Comparison of ENCODE assay signal across 9 cellular contexts in genomic region chr6:30770164-30770563, GRCh38. TPM values are rescaled to one million over a fixed set of nuclear protein-coding genes. Genes with fewer than 3 reads are reported as not detected.
DNase-seq lines count a peak whose midpoint lies in the region; ATAC-seq and TF ChIP-seq lines count a peak whose summit lies in the region.
"Had no signal": no experiment of that assay in that cellular context is flagged by ENCODE, and none has a peak within 500 bp of the region (broad histone marks: within the 10 kb centered on the region; RNA-seq: fewer than 3 reads in every experiment).

No MANE protein-coding gene starts in this region.

- WGBS in hepatocyte (ENCODE audit: low lambda C conversion rate, missing lambda C conversion rate): 72% methylated on average over 2 of the region's 2 CpGs
- WGBS in stomach, 5 donors: 77 to 91% (median 86%) methylated on average over 2 of the region's 2 CpGs

- no peaks in the 10 kb centered on the region for H3K9me3 ChIP-seq in hepatocyte (ENCODE audit: low read depth)
- no peaks in the 10 kb centered on the region for H3K9me3 ChIP-seq in stomach

- DNase-seq in activated naive CD4-positive, alpha-beta T cell treated with anti-CD3 and anti-CD28 coated beads for 36 hours: no peak
- no peak for DNase-seq in activated naive CD4-positive, alpha-beta T cell treated with Interleukin-2 at 50 U/mL for 16 hours
- DNase-seq in hepatocyte (ENCODE audit: low spot score) (no peak), stomach (no peak), substantia nigra (lab: John Stamatoyannopoulos, UW) (no peak), NCI-H69 (lab: John Stamatoyannopoulos, UW) (no peak), RKO (ENCODE audit: low spot score) (no peak)

- no peak for TF ChIP-seq POLR2A in stomach (IDR thresholded peaks at IDR 0.05)

- peak overlapping the region; percentile 99 for H3K27ac ChIP-seq in hepatocyte
- peak overlapping the region in 3 of 5 donors; percentile 71 to 80 (median 80) for H3K27ac ChIP-seq in stomach
- H3K27ac ChIP-seq in substantia nigra (ENCODE audit: low read depth, low read length, poor library complexity, severe bottlenecking): no peak overlapping the region
- H3K27ac ChIP-seq: WERI-Rb-1 had no signal

- H3K27me3 Mint-ChIP-seq in activated naive CD4-positive, alpha-beta T cell treated with anti-CD3 and anti-CD28 coated beads for 36 hours (ENCODE audit: low read depth): no peaks in the 10 kb centered on the region
- H3K27me3 Mint-ChIP-seq in activated T-helper 17 cell treated with anti-CD3 and anti-CD28 coated beads, Interleukin-2, amount 50 U/mL, for 72 hours: no peaks in the 10 kb centered on the region

- peaks cover 72% of the 10 kb centered on the region for H3K4me1 Mint-ChIP-seq in activated naive CD4-positive, alpha-beta T cell treated with anti-CD3 and anti-CD28 coated beads for 36 hours (ENCODE audit: low read depth)
- H3K4me1 Mint-ChIP-seq in activated T-helper 17 cell treated with anti-CD3 and anti-CD28 coated beads, Interleukin-2, amount 50 U/mL, for 72 hours: peaks cover 57% of the 10 kb centered on the region

- H3K4me3 Mint-ChIP-seq in activated naive CD4-positive, alpha-beta T cell treated with anti-CD3 and anti-CD28 coated beads for 36 hours: no peak overlapping the region
- H3K4me3 Mint-ChIP-seq in activated T-helper 17 cell treated with anti-CD3 and anti-CD28 coated beads, Interleukin-2, amount 50 U/mL, for 72 hours: peak overlapping the region; percentile 78

- peak; percentile 66 for ATAC-seq in activated T-helper 17 cell treated with anti-CD3 and anti-CD28 coated beads, Interleukin-2, amount 50 U/mL, for 72 hours (replicated peaks)

- peak overlapping the region; percentile 20 for H2AFZ ChIP-seq in hepatocyte

- H3K36me3 ChIP-seq in hepatocyte (replicated peaks; ENCODE audit: insufficient read depth, low read depth) (no peaks in the 10 kb centered on the region), stomach (no peaks in the 10 kb centered on the region)
- H3K36me3 ChIP-seq: WERI-Rb-1 had no signal

- H3K9me3 Mint-ChIP-seq in activated naive CD4-positive, alpha-beta T cell treated with anti-CD3 and anti-CD28 coated beads for 36 hours: peaks cover 2% of the 10 kb centered on the region
- H3K9me3 Mint-ChIP-seq in activated T-helper 17 cell treated with anti-CD3 and anti-CD28 coated beads, Interleukin-2, amount 50 U/mL, for 72 hours: peaks cover 3% of the 10 kb centered on the region

- H3K36me3 Mint-ChIP-seq in activated naive CD4-positive, alpha-beta T cell treated with anti-CD3 and anti-CD28 coated beads for 36 hours (ENCODE audit: low read depth): no peaks in the 10 kb centered on the region
- H3K36me3 Mint-ChIP-seq in activated T-helper 17 cell treated with anti-CD3 and anti-CD28 coated beads, Interleukin-2, amount 50 U/mL, for 72 hours (ENCODE audit: low read depth): peaks cover 19% of the 10 kb centered on the region

- no peaks in the 10 kb centered on the region for H3K79me2 ChIP-seq in hepatocyte

- no peaks in the 10 kb centered on the region for H4K20me1 ChIP-seq in hepatocyte (ENCODE audit: insufficient read depth, poor library complexity, severe bottlenecking)

- no peak for TF ChIP-seq EP300 in stomach (IDR thresholded peaks at IDR 0.05)

- H3K4me1 ChIP-seq in hepatocyte (ENCODE audit: insufficient read depth): peaks cover 22% of the 10 kb centered on the region
- H3K4me1 ChIP-seq in stomach: peaks cover 16 to 29% (median 23%) of the 10 kb centered on the region in 4 donors

- H3K4me3 ChIP-seq in hepatocyte (no peak overlapping the region), stomach (no peak overlapping the region)

- H3K27me3 ChIP-seq in hepatocyte (no peaks in the 10 kb centered on the region), stomach (no peaks in the 10 kb centered on the region)

- TF ChIP-seq CTCF in hepatocyte (IDR thresholded peaks at IDR 0.05; ENCODE audit: poor library complexity) (no peak), stomach (IDR thresholded peaks at IDR 0.05) (no peak)

- CTCF ChIA-PET in activated naive CD4-positive, alpha-beta T cell treated with anti-CD3 and anti-CD28 coated beads for 36 hours (lab: Charles Lee): interaction anchor here (0.7 to 4.7 kb wide), 3 partner anchors 43 to 264 kb away, joined by 3 to 28 read pairs (median 6); no protein-coding TSS in a partner anchor

- H3K4me2 ChIP-seq in hepatocyte: peak overlapping the region; percentile 69

- H3K27ac Mint-ChIP-seq in activated naive CD4-positive, alpha-beta T cell treated with anti-CD3 and anti-CD28 coated beads for 36 hours: peak overlapping the region; percentile 97
- peak overlapping the region; percentile 95 for H3K27ac Mint-ChIP-seq in activated T-helper 17 cell treated with anti-CD3 and anti-CD28 coated beads, Interleukin-2, amount 50 U/mL, for 72 hours

- H3K9me2 ChIP-seq in hepatocyte (replicated peaks; ENCODE audit: insufficient read depth): no peaks in the 10 kb centered on the region

- intact Hi-C loops in activated naive CD4-positive, alpha-beta T cell treated with anti-CD3 and anti-CD28 coated beads for 36 hours (cut with micrococcal nuclease): no loop called here
- intact Hi-C loops in stomach (cut with DNase I; ENCODE audit: low total_unique reads): no loop called here

RNA-seq across cellular contexts. Expression of gene IER3, which starts 25.8 kb away (rescaled TPM):
- 10 to 100 TPM; 32.2 to 34.0 TPM for total RNA-seq in activated naive CD4-positive, alpha-beta T cell treated with anti-CD3 and anti-CD28 coated beads for 36 hours
- total RNA-seq in activated T-helper 17 cell treated with anti-CD3 and anti-CD28 coated beads, Interleukin-2, amount 50 U/mL, for 72 hours: 100 to 1,000 TPM in 1 of 2 donors, 10 to 100 TPM in 1; 55.6 to 617 TPM
- total RNA-seq in hepatocyte (173 and 193 TPM in 2 replicates), stomach (100 to 1,000 TPM in 2 of 5 donors, 10 to 100 TPM in 3; 16.5 to 144 (median 92.8) TPM)
- polyA plus RNA-seq in hepatocyte (158 and 159 TPM in 2 replicates), stomach (100 to 1,000 TPM; 112 to 187 (median 147) TPM)

RNA-seq across cellular contexts. Expression of gene FLOT1, which starts 27.7 kb away (rescaled TPM):
- 100 to 1,000 TPM; 162 to 173 TPM for total RNA-seq in activated naive CD4-positive, alpha-beta T cell treated with anti-CD3 and anti-CD28 coated beads for 36 hours
- 100 to 1,000 TPM; 152 to 161 TPM for total RNA-seq in activated T-helper 17 cell treated with anti-CD3 and anti-CD28 coated beads, Interleukin-2, amount 50 U/mL, for 72 hours
- total RNA-seq in hepatocyte (93.5 and 103 TPM in 2 replicates), stomach (100 to 1,000 TPM in 2 of 5 donors, 10 to 100 TPM in 3; 40.6 to 201 (median 74.7) TPM)
- polyA plus RNA-seq in hepatocyte (144 and 148 TPM in 2 replicates), stomach (100 to 1,000 TPM; 145 to 178 (median 151) TPM)

RNA-seq across cellular contexts. Expression of gene TUBB, which starts 50.0 kb away (rescaled TPM):
- 1,000 to 10,000 TPM; 1,781 to 1,838 TPM for total RNA-seq in activated naive CD4-positive, alpha-beta T cell treated with anti-CD3 and anti-CD28 coated beads for 36 hours
- 1,000 to 10,000 TPM; 1,139 to 1,437 TPM for total RNA-seq in activated T-helper 17 cell treated with anti-CD3 and anti-CD28 coated beads, Interleukin-2, amount 50 U/mL, for 72 hours
- total RNA-seq in hepatocyte (460 and 470 TPM in 2 replicates), stomach (100 to 1,000 TPM in 4 of 5 donors, 10 to 100 TPM in 1; 67.5 to 177 (median 109) TPM)
- polyA plus RNA-seq in hepatocyte (414 and 433 TPM in 2 replicates), stomach (100 to 1,000 TPM; 127 to 223 (median 183) TPM)

RNA-seq across cellular contexts. Expression of gene MDC1, which starts 53.1 kb away (rescaled TPM):
- 10 to 100 TPM; 84.1 to 84.8 TPM for total RNA-seq in activated naive CD4-positive, alpha-beta T cell treated with anti-CD3 and anti-CD28 coated beads for 36 hours
- total RNA-seq in activated T-helper 17 cell treated with anti-CD3 and anti-CD28 coated beads, Interleukin-2, amount 50 U/mL, for 72 hours: 10 to 100 TPM; 57.4 to 82.1 TPM
- total RNA-seq in hepatocyte: 3.3 and 8.7 TPM in 2 replicates
- polyA plus RNA-seq in hepatocyte: 9.8 and 9.9 TPM in 2 replicates
- total RNA-seq in stomach: 100 to 1,000 TPM in 2 of 5 donors, 10 to 100 TPM in 2, 1 to 10 TPM in 1; 9.6 to 153 (median 99.2) TPM
- 1 to 10 TPM; 3.8 to 8.7 (median 4.2) TPM for polyA plus RNA-seq in stomach
